In genomic region chr3:147843331-147843730, GRCh38 we compare ENCODE assay signal across 15 cellular contexts.
A peak's percentile ranks its signal among the peaks of the same experiment; 100 is the strongest.
DNase-seq lines count a peak whose midpoint lies in the region; ATAC-seq, FAIRE-seq and TF ChIP-seq lines count a peak whose summit lies in the region.
"Had no signal": no experiment of that assay in that cellular context is flagged by ENCODE, and none has a peak within 500 bp of the region (broad histone marks: within the 10 kb centered on the region; RNA-seq: fewer than 3 reads in every experiment).

No MANE protein-coding gene starts in this region.

- H3K36me3 Mint-ChIP-seq in T-helper 17 cell (ENCODE audit: low read depth) = no peaks in the 10 kb centered on the region
- H3K36me3 Mint-ChIP-seq: CD4-positive, CD25-positive, alpha-beta regulatory T cell had no signal

- no peaks in the 10 kb centered on the region for H3K9me3 ChIP-seq in T-helper 17 cell (ENCODE audit: control insufficient read depth, low read length, poor library complexity, severe bottlenecking)
- H3K9me3 ChIP-seq: BLaER1 treated with 17β-estradiol and CSF1 and Interleukin-3, amounts not matched to agents 10 nM and 100 nM had no signal

- H3K36me3 ChIP-seq in bronchial epithelial cell (ENCODE audit: control insufficient read depth, insufficient read depth, low read length) = no peaks in the 10 kb centered on the region
- H3K36me3 ChIP-seq: BLaER1 treated with 17β-estradiol and CSF1 and Interleukin-3, amounts not matched to agents 10 nM and 100 nM had no signal

- no peak for FAIRE-seq in bronchial epithelial cell (lab: Jason Lieb, UNC)
- FAIRE-seq: GM12878, GM19239, K562 had no signal

- peak; percentile 10 for DNase-seq in EL
- DNase-seq in HCEC 1CT = peak; percentile 40
- DNase-seq in LHCN-M2 (ENCODE audit: low read depth) = peak; percentile 7
- peak; percentile 3 for DNase-seq in bronchial epithelial cell (ENCODE audit: low read depth)
- DNase-seq in activated naive CD4-positive, alpha-beta T cell treated with anti-CD3 and anti-CD28 coated beads, Interleukin-2, amount 50 U/mL, for 16 hours = no peak
- DNase-seq in activated T-cell treated with anti-CD3 and anti-CD28 coated beads, Interleukin-2, amount 50 U/mL, for 1 hour = no peak
- DNase-seq in T-helper 17 cell = no peak
- DNase-seq in SIG-M5 treated with dmso at 0.1 percent for 504 hours (lab: John Stamatoyannopoulos, UW; ENCODE audit: unreplicated experiment) = no peak
- DNase-seq: 8988T; CD4-positive, CD25-positive, alpha-beta regulatory T cell; DMS53 had no signal

- no peak for ATAC-seq in T-helper 17 cell
- ATAC-seq: GM12878, K562 had no signal

- H3K27me3 ChIP-seq in bronchial epithelial cell (ENCODE audit: control insufficient read depth, insufficient read depth, low read length) = no peaks in the 10 kb centered on the region
- H3K27me3 ChIP-seq: BLaER1 treated with 17β-estradiol and CSF1 and Interleukin-3, amounts not matched to agents 10 nM and 100 nM had no signal

- no peak overlapping the region for H3K4me3 Mint-ChIP-seq in T-helper 17 cell
- H3K4me3 Mint-ChIP-seq: CD4-positive, CD25-positive, alpha-beta regulatory T cell had no signal

- no peak overlapping the region for H3K27ac Mint-ChIP-seq in T-helper 17 cell
- H3K27ac Mint-ChIP-seq: CD4-positive, CD25-positive, alpha-beta regulatory T cell had no signal

- H3K27me3 Mint-ChIP-seq in T-helper 17 cell = no peaks in the 10 kb centered on the region
- H3K27me3 Mint-ChIP-seq: CD4-positive, CD25-positive, alpha-beta regulatory T cell had no signal

- H3K4me1 Mint-ChIP-seq in T-helper 17 cell = no peaks in the 10 kb centered on the region
- H3K4me1 Mint-ChIP-seq: CD4-positive, CD25-positive, alpha-beta regulatory T cell had no signal

- TF ChIP-seq CTCF in bronchial epithelial cell (IDR thresholded peaks at IDR 0.05; ENCODE audit: insufficient read depth, low read length, severe bottlenecking) = no peak

- H3K4me3 ChIP-seq in bronchial epithelial cell (ENCODE audit: low read depth, low read length) = no peak overlapping the region
- H3K4me3 ChIP-seq: BLaER1 treated with 17β-estradiol and CSF1 and Interleukin-3, amounts not matched to agents 10 nM and 100 nM; GM12878; K562 had no signal

Comparison
In these comparisons a context has a peak if more than half of its experiments do, and no peak if none do; other contexts are left out.
1. DNase-seq: peak in EL (single experiment), HCEC 1CT (single experiment), LHCN-M2 (single experiment) and bronchial epithelial cell (single experiment); none in activated naive CD4-positive, alpha-beta T cell treated with anti-CD3 and anti-CD28 coated beads, Interleukin-2, amount 50 U/mL, for 16 hours (single experiment), activated T-cell treated with anti-CD3 and anti-CD28 coated beads, Interleukin-2, amount 50 U/mL, for 1 hour (single experiment), T-helper 17 cell (0 of 3) and SIG-M5 treated with dmso at 0.1 percent for 504 hours (single experiment).